ENCODE assay signal across 8 cellular contexts in the genomic region with DNA sequence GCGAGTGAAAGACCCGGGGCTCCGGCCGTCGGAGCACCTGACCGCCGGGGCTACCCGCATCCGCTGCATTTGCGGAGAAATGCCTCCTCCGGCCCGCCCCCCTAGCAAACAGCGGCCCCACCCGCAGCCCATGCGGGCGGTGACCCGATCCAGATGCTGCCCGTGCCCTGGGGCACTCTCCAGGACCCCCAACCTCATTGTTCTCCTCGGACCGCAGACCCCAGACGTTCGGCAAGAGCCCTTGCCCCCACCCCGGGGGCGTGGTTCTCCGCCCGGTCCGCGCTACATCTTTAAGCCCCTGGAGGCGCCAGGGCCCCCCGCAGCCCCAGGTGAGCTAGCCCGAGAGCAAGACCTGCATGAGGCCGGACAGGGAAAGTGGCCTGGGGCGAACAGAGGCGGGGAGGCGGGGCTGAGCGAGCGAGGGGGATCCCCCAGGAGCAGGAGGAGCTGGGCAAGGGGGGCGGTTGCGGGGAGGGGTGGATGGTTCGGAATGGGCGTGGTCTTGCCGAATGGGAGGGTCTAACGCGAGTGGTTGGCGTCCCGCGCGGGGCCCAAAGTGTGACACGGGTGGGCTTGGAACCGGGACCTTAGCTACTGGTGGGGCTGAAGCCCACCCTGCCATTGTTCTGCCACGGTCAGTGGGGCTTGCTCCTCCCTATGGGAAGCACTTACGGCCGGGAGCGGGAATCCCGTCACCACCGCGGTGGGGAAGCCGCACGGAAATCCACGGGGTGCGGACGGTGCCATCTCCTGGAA. TPM values are rescaled to one million over a fixed set of nuclear protein-coding genes. Genes with fewer than 3 reads are reported as not detected.
DNase-seq lines count a peak whose midpoint lies in the region; ATAC-seq and TF ChIP-seq lines count a peak whose summit lies in the region.

No MANE protein-coding gene starts in this region.

- ATAC-seq in thoracic aorta (ENCODE audit: insufficient number of reproducible peaks, low FRiP score, low read depth) (no peak), GM19023 (IDR thresholded peaks at IDR 0.05; ENCODE audit: unreplicated experiment) (no peak)

- in situ Hi-C loops in astrocyte of the cerebellum (cut with HindIII; ENCODE audit: low sequenced_read_pairs): loop anchor here (5.0 kb wide), 1 partner anchor 47 kb away; no protein-coding TSS in a partner anchor

- H3K9me3 ChIP-seq in mononuclear cell (ENCODE audit: low read depth, low read length) (no peaks in the 10 kb centered on the region), thoracic aorta (no peaks in the 10 kb centered on the region)

- H3K4me3 ChIP-seq in astrocyte of the cerebellum (ENCODE audit: low read depth, low read length) (peak overlapping the region; percentile 38), mononuclear cell (ENCODE audit: low read length) (peak overlapping the region; percentile 6), thoracic aorta (peak overlapping the region; percentile 56)

- no peaks in the 10 kb centered on the region for H3K36me3 ChIP-seq in thoracic aorta

- TF ChIP-seq CTCF in astrocyte of the cerebellum (IDR thresholded peaks at IDR 0.05; ENCODE audit: low read depth, low read length, missing control alignments) (no peak), thoracic aorta (IDR thresholded peaks at IDR 0.05) (no peak)

- H3K27ac ChIP-seq in thoracic aorta: no peak overlapping the region

- DNase-seq in activated gamma-delta T cell treated with Interleukin-2 at 50 U/mL for 16 hours: peak; percentile 52
- no peak for DNase-seq in activated gamma-delta T cell (lab: John Stamatoyannopoulos, UW)
- DNase-seq in astrocyte of the cerebellum (ENCODE audit: low read depth): no peak
- no peak for DNase-seq in thoracic aorta (ENCODE audit: low spot score)
- no peak for DNase-seq in central memory CD4-positive, alpha-beta T cell
- DNase-seq in SIG-M5 (lab: John Stamatoyannopoulos, UW): no peak

- H3K4me1 ChIP-seq in mononuclear cell (ENCODE audit: insufficient read depth, low read length) (peaks cover 26% of the 10 kb centered on the region), thoracic aorta (ENCODE audit: control insufficient read depth in 1 of 2, low read depth in 2 of 2) (peaks cover 0 to 8% of the 10 kb centered on the region in 2 donors)

- H3K27me3 ChIP-seq in mononuclear cell (ENCODE audit: insufficient read depth, low read length) (peaks cover 33% of the 10 kb centered on the region), thoracic aorta (replicated peaks; ENCODE audit: insufficient read depth) (peaks cover 17% of the 10 kb centered on the region)

RNA-seq across cellular contexts. Expression of a gene that starts 6.3 kb away (rescaled TPM):
- 0.10 TPM for total RNA-seq in mononuclear cell
- not detected for total RNA-seq in thoracic aorta

RNA-seq across cellular contexts. Expression of a gene that starts 12.3 kb away (rescaled TPM):
- total RNA-seq in mononuclear cell (1.8 TPM), thoracic aorta (not detected)

RNA-seq across cellular contexts. Expression of a gene that starts 42.5 kb away (rescaled TPM):
- total RNA-seq in mononuclear cell (428 TPM), thoracic aorta (1 to 10 TPM in 1 of 2 donors, not detected in 1; 2.7 TPM)

RNA-seq across cellular contexts. Expression of a gene that starts 50.4 kb away (rescaled TPM):
- total RNA-seq in mononuclear cell (not detected), thoracic aorta (not detected)

RNA-seq across cellular contexts. Expression of a gene that starts 53.8 kb away (rescaled TPM):
- total RNA-seq in mononuclear cell (24.5 TPM), thoracic aorta (10 to 100 TPM in 1 of 2 donors, 1 to 10 TPM in 1; 9.6 to 23.2 TPM)

Comparison
In these comparisons a context has a peak if more than half of its experiments do, and no peak if none do; other contexts are left out.
1. H3K4me3 ChIP-seq: peak in every context shown above with its lines; median percentile 56 in thoracic aorta; 38 in astrocyte of the cerebellum; 6 in mononuclear cell.
2. RNA of a gene that starts 42.5 kb away (total RNA-seq): 428 TPM in mononuclear cell (single experiment); 2.7 TPM in thoracic aorta; every median in the first group is over 100 times any median in the second.